ENCODE assay signal across 1 cellular context in the genomic region with DNA sequence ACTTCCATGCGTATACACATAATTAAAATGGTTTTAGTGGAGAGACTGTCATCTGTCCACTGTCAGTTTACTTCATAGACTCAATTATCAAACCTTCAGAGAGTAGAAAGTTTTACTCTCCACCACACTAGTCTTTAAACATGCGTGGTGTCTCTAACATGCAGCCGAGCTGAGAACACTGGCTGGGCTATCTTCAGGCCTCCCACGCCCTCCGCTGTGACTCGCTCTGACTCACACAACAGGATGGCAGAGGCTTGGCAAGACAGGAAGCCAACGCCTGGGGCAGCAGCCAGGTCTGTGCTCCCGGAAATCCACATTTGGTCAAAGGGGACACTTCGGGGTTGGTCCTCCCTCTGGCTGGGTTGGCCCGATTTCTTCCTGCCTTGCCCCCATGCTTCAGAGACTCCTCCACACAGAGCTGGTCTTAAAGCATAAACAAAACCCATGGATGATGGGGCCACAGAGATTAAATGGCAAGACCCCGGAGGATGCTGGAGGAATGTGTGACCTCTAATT.
TF ChIP-seq lines count a peak whose summit lies in the region.

No MANE protein-coding gene starts in this region.

TF ChIP-seq in A549, 52 proteins besides CTCF, POLR2A, EP300 and RAD21 (continued from another document):
- TF ChIP-seq, protein P1, sequence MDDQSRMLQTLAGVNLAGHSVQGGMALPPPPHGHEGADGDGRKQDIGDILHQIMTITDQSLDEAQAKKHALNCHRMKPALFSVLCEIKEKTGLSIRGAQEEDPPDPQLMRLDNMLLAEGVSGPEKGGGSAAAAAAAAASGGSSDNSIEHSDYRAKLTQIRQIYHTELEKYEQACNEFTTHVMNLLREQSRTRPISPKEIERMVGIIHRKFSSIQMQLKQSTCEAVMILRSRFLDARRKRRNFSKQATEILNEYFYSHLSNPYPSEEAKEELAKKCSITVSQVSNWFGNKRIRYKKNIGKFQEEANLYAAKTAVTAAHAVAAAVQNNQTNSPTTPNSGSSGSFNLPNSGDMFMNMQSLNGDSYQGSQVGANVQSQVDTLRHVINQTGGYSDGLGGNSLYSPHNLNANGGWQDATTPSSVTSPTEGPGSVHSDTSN (IDR thresholded peaks at IDR 0.05), result no peak
- no peak for TF ChIP-seq HDAC2 (IDR thresholded peaks at IDR 0.05)
- no peak for TF ChIP-seq HEYL (CRISPR knock-in tag; IDR thresholded peaks at IDR 0.05)
- TF ChIP-seq CEBPB (IDR thresholded peaks at IDR 0.05), result no peak
- TF ChIP-seq, protein P2, sequence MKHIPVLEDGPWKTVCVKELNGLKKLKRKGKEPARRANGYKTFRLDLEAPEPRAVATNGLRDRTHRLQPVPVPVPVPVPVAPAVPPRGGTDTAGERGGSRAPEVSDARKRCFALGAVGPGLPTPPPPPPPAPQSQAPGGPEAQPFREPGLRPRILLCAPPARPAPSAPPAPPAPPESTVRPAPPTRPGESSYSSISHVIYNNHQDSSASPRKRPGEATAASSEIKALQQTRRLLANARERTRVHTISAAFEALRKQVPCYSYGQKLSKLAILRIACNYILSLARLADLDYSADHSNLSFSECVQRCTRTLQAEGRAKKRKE (CRISPR knock-in tag; IDR thresholded peaks at IDR 0.05; ENCODE audit: low read depth), result no peak
- TF ChIP-seq HOXB5 (CRISPR knock-in tag; IDR thresholded peaks at IDR 0.05), result no peak
- TF ChIP-seq MAFK (IDR thresholded peaks at IDR 0.05; ENCODE audit: partially characterized antibody), result no peak
